Comparison of ENCODE assay signal across 31 cellular contexts in genomic region chr20:2249935-2250334, GRCh38. TPM values are rescaled to one million over a fixed set of nuclear protein-coding genes. Genes with fewer than 3 reads are reported as not detected.
"Had no signal": no experiment of that assay in that cellular context is flagged by ENCODE, and none has a peak within 500 bp of the region (broad histone marks: within the 10 kb centered on the region; RNA-seq: fewer than 3 reads in every experiment).

No MANE protein-coding gene starts in this region.

- H3K9me3 ChIP-seq: ovary, psoas muscle, right lobe of liver, sigmoid colon, stomach, thoracic aorta, thyroid gland, tibial nerve, upper lobe of left lung, vagina had no signal

- H3K36me3 ChIP-seq: neural progenitor cell, ovary, right lobe of liver, sigmoid colon, stomach, thoracic aorta, thyroid gland, tibial nerve, upper lobe of left lung, vagina had no signal

- H3K4me3 ChIP-seq: neural progenitor cell, ovary, psoas muscle, right lobe of liver, sigmoid colon, stomach, thoracic aorta, thyroid gland, tibial nerve, upper lobe of left lung, vagina had no signal

- H3K4me2 ChIP-seq: neural progenitor cell had no signal

- H3K27ac Mint-ChIP-seq: natural killer cell; nephron; neural progenitor cell; progenitor cell of endocrine pancreas; stimulated activated effector memory CD8-positive, alpha-beta T cell treated with anti-CD3 and anti-CD28 coated beads, Interleukin-12 subunit alpha, Interleukin-12 subunit beta, amount 100 ng/mL, for 72 hours; stimulated activated naive B cell treated with anti-CD40 and anti-IgM and Interleukin-4, amounts not matched to agents 10 μg/mL and 1 μg/mL and 100 μg/mL, for 72 hours; stimulated activated naive CD8-positive, alpha-beta T cell treated with anti-CD3 and anti-CD28 coated beads, Interleukin-15, Interleukin-2, amounts not matched to agents 100 ng/mL and 50 ng/mL, for 24 hours had no signal

- H3K79me2 ChIP-seq: parathyroid adenoma had no signal

- H3K27ac ChIP-seq: neural progenitor cell, ovary, parathyroid adenoma, psoas muscle, right lobe of liver, sigmoid colon, stomach, thoracic aorta, thyroid gland, tibial nerve, upper lobe of left lung, vagina had no signal

- H3K9me3 Mint-ChIP-seq: natural killer cell; nephron; neural progenitor cell; stimulated activated effector memory CD8-positive, alpha-beta T cell treated with anti-CD3 and anti-CD28 coated beads, Interleukin-12 subunit alpha, Interleukin-12 subunit beta, amount 100 ng/mL, for 72 hours; stimulated activated naive B cell treated with anti-CD40 and anti-IgM and Interleukin-4, amounts not matched to agents 10 μg/mL and 1 μg/mL and 100 μg/mL, for 72 hours; stimulated activated naive CD8-positive, alpha-beta T cell treated with anti-CD3 and anti-CD28 coated beads, Interleukin-15, Interleukin-2, amounts not matched to agents 100 ng/mL and 50 ng/mL, for 24 hours had no signal

- H2AFZ ChIP-seq: neural progenitor cell, parathyroid adenoma had no signal

- H3K27me3 ChIP-seq: neural progenitor cell, ovary, right lobe of liver, thyroid gland, tibial nerve, upper lobe of left lung, vagina had no signal

- H3K9ac ChIP-seq: neural progenitor cell, parathyroid adenoma had no signal

- H3K4me3 Mint-ChIP-seq: natural killer cell; nephron; neural progenitor cell; stimulated activated effector memory CD8-positive, alpha-beta T cell treated with anti-CD3 and anti-CD28 coated beads, Interleukin-12 subunit alpha, Interleukin-12 subunit beta, amount 100 ng/mL, for 72 hours; stimulated activated naive B cell treated with anti-CD40 and anti-IgM and Interleukin-4, amounts not matched to agents 10 μg/mL and 1 μg/mL and 100 μg/mL, for 72 hours; stimulated activated naive CD8-positive, alpha-beta T cell treated with anti-CD3 and anti-CD28 coated beads, Interleukin-15, Interleukin-2, amounts not matched to agents 100 ng/mL and 50 ng/mL, for 24 hours had no signal

- ATAC-seq: natural killer cell; psoas muscle; right cardiac atrium; stimulated activated effector memory CD8-positive, alpha-beta T cell treated with anti-CD3 and anti-CD28 coated beads, Interleukin-12 subunit alpha, Interleukin-12 subunit beta, amount 100 ng/mL, for 72 hours; stimulated activated naive B cell treated with anti-CD40 and anti-IgM and Interleukin-4, amounts not matched to agents 10 μg/mL and 1 μg/mL and 100 μg/mL, for 72 hours had no signal

- H3K27me3 Mint-ChIP-seq: progenitor cell of endocrine pancreas had no signal

- H3K4me1 ChIP-seq: parathyroid adenoma, psoas muscle, right lobe of liver, sigmoid colon, stomach, thyroid gland, tibial nerve, upper lobe of left lung had no signal

- H3K4me1 Mint-ChIP-seq: stimulated activated effector memory CD8-positive, alpha-beta T cell treated with anti-CD3 and anti-CD28 coated beads, Interleukin-12 subunit alpha, Interleukin-12 subunit beta, amount 100 ng/mL, for 72 hours; stimulated activated naive B cell treated with anti-CD40 and anti-IgM and Interleukin-4, amounts not matched to agents 10 μg/mL and 1 μg/mL and 100 μg/mL, for 72 hours had no signal

- DNase-seq: natural killer cell; occipital lobe; ovary; posterior cingulate gyrus; psoas muscle; right cardiac atrium; right lobe of liver; sigmoid colon; small intestine; stimulated activated CD4-positive, alpha-beta T cell treated with anti-CD3 and anti-CD28 coated beads, Interleukin-15, amount 100 ng/mL, for 24 hours; stimulated activated CD4-positive, alpha-beta T cell treated with anti-CD3 and anti-CD28 coated beads, Interleukin-2, amount 100 ng/mL, for 24 hours; stimulated activated CD4-positive, alpha-beta T cell treated with anti-CD3 and anti-CD28 coated beads, Interleukin-2, amount 100 ng/mL, for 48 hours; stimulated activated CD4-positive, alpha-beta T cell treated with anti-CD3 and anti-CD28 coated beads, Interleukin-4, amount 100 ng/mL, for 24 hours; stimulated activated naive B cell treated with anti-CD40 and anti-IgM and Interleukin-4, amounts not matched to agents 10 μg/mL and 1 μg/mL and 100 μg/mL, for 72 hours; stimulated activated naive CD4-positive, alpha-beta T cell treated with Interleukin-2 at 50 U/mL for 16 hours; stomach; thyroid gland; trophoblast cell; upper lobe of left lung had no signal

- H3K36me3 Mint-ChIP-seq: natural killer cell; neural progenitor cell; stimulated activated effector memory CD8-positive, alpha-beta T cell treated with anti-CD3 and anti-CD28 coated beads, Interleukin-12 subunit alpha, Interleukin-12 subunit beta, amount 100 ng/mL, for 72 hours; stimulated activated naive B cell treated with anti-CD40 and anti-IgM and Interleukin-4, amounts not matched to agents 10 μg/mL and 1 μg/mL and 100 μg/mL, for 72 hours had no signal

RNA-seq across cellular contexts. Expression of gene TGM3, which starts 45.9 kb away (rescaled TPM):
- total RNA-seq: natural killer cell, osteoblast, renal cortical epithelial cell, right cardiac atrium, sigmoid colon, stomach, thyroid gland, tibial nerve, ureter had no signal
